ENCODE assay signal across 19 cellular contexts in genomic region chr16:3762080-3762750, GRCh38.
"Had no signal": no experiment of that assay in that cellular context is flagged by ENCODE, and none has a peak within 500 bp of the region (broad histone marks: within the 10 kb centered on the region; RNA-seq: fewer than 3 reads in every experiment).

No MANE protein-coding gene starts in this region.

- ATAC-seq: activated CD8-positive, alpha-beta T cell treated with anti-CD3 and anti-CD28 coated beads for 36 hours; gastroesophageal sphincter; left ventricle myocardium superior; naive thymus-derived CD8-positive, alpha-beta T cell; stimulated activated naive CD8-positive, alpha-beta T cell treated with anti-CD3 and anti-CD28 coated beads, Interleukin-15, amount 100 ng/mL, for 72 hours; upper lobe of right lung had no signal

- H3K4me1 ChIP-seq: adrenal gland, ascending aorta, prostate gland, tibial artery, upper lobe of right lung had no signal

- H3K4me3 ChIP-seq: adrenal gland, ascending aorta, gastroesophageal sphincter, ovary, prostate gland, tibial artery, upper lobe of right lung had no signal

- H3K9me3 ChIP-seq: adrenal gland, ascending aorta, gastroesophageal sphincter, ovary, prostate gland, tibial artery, upper lobe of right lung had no signal

- H3K27ac ChIP-seq: adrenal gland, ascending aorta, gastroesophageal sphincter, ovary, prostate gland, tibial artery, upper lobe of right lung had no signal

- DNase-seq: activated CD4-positive, alpha-beta T cell treated with anti-CD3 and anti-CD28 coated beads, Interleukin-2, amount 50 U/mL, for 1 hour; activated CD8-positive, alpha-beta T cell treated with anti-CD3 and anti-CD28 coated beads for 36 hours; activated naive CD4-positive, alpha-beta T cell treated with anti-CD3 and anti-CD28 coated beads for 36 hours; activated naive CD8-positive, alpha-beta T cell treated with anti-CD3 and anti-CD28 coated beads for 36 hours; activated T-cell treated with anti-CD3 and anti-CD28 coated beads, Interleukin-2, amount 50 U/mL, for 48 hours; cortex of kidney; left cardiac atrium; left ventricle myocardium superior; naive thymus-derived CD8-positive, alpha-beta T cell; ovary; stimulated activated CD4-positive, alpha-beta T cell treated with anti-CD3 and anti-CD28 coated beads, Interleukin-4, amount 100 ng/mL, for 1 hour; stimulated activated naive CD8-positive, alpha-beta T cell treated with anti-CD3 and anti-CD28 coated beads, Interleukin-15, amount 100 ng/mL, for 72 hours; T-helper 2 cell; upper lobe of right lung had no signal

- H3K27me3 ChIP-seq: adrenal gland, ascending aorta, gastroesophageal sphincter, ovary, tibial artery, upper lobe of right lung had no signal

- H3K36me3 ChIP-seq: ovary had no signal
